ENCODE assay signal across 2 cellular contexts in the genomic region with DNA sequence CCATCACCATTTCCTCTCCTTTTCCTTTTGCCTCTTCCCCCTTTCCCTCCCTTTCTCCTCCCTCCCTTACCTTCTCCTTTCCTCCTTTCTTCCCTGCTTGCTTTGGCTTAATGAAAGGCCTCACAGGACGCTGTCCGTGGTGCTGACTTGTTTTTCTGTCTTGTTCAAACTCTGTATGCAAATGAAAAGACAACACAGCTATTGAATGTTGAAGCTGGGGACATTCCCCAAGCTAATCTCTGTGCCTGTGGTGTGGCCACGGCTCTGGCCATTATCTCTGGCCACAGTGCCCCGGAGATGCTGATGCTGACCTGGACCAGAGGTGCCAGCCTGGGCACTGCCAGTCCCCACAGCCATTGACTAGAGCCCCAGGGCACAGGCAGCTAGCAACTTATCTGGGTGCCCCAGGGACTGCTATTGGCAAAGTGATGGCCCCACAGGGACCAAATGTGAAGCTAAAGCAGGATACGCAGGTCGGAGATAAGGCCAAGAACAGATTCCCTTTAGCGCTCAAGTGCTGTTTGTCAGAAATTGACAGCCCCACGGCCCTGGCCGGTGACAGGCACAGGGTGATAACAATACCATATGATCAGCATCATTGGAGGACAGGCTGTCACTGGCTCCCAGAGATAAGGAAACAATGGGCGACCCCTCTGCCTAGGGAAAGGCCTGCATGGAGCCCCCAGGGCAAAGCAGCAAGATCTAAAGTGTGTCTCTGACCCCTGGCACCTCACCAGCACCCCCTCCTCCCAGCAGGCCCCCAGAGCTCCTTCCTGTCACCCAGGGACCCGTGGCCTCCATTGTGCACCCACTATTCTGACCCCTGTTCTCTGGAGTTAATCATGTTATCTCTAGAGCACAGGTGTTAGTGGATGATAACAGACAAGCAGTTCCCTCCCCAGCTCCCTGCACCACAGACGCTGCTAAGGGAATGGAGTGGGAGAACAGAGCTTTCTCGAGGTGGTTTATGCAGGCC.
TF ChIP-seq lines count a peak whose summit lies in the region.

No MANE protein-coding gene starts in this region.

TF ChIP-seq in K562, 482 proteins besides CTCF, POLR2A, EP300 and RAD21 (continued from another document and continues in another):
- TF ChIP-seq MYC (IDR thresholded peaks at IDR 0.05; ENCODE audit: low read depth, low read length) (no peak; the same call in 1 of the 2 replicates), MYC (CRISPR knock-in tag; IDR thresholded peaks at IDR 0.05; ENCODE audit: borderline replicate concordance, low read depth) (no peak), ZKSCAN1 (IDR thresholded peaks at IDR 0.05; ENCODE audit: low read depth, low read length) (no peak), E2F8 (IDR thresholded peaks at IDR 0.05; ENCODE audit: low read depth, partially characterized antibody) (no peak), HDAC3 (IDR thresholded peaks at IDR 0.05; ENCODE audit: borderline replicate concordance, partially characterized antibody) (peak; percentile 65), TBP (optimal IDR thresholded peaks at IDR 0.05; ENCODE audit: low read depth, low read length) (no peak), SPI1 (IDR thresholded peaks at IDR 0.05; ENCODE audit: borderline replicate concordance, low read depth, low read length) (peak; percentile 49; the same call in 1 of the 2 replicates), SMARCA4 (IDR thresholded peaks at IDR 0.05) (peak; percentile 66; the same call in 1 of the 2 replicates), KDM2B (CRISPR knock-in tag; IDR thresholded peaks at IDR 0.05) (0 out of 2 replicates have a peak, but pooled peaks have one; percentile 47), THAP12 (CRISPR knock-in tag; IDR thresholded peaks at IDR 0.05) (no peak), RBM17 (IDR thresholded peaks at IDR 0.05; ENCODE audit: borderline replicate concordance, low read depth, low read length) (no peak), ZNF324 (CRISPR knock-in tag; IDR thresholded peaks at IDR 0.05) (no peak)
- TF ChIP-seq, protein P1, sequence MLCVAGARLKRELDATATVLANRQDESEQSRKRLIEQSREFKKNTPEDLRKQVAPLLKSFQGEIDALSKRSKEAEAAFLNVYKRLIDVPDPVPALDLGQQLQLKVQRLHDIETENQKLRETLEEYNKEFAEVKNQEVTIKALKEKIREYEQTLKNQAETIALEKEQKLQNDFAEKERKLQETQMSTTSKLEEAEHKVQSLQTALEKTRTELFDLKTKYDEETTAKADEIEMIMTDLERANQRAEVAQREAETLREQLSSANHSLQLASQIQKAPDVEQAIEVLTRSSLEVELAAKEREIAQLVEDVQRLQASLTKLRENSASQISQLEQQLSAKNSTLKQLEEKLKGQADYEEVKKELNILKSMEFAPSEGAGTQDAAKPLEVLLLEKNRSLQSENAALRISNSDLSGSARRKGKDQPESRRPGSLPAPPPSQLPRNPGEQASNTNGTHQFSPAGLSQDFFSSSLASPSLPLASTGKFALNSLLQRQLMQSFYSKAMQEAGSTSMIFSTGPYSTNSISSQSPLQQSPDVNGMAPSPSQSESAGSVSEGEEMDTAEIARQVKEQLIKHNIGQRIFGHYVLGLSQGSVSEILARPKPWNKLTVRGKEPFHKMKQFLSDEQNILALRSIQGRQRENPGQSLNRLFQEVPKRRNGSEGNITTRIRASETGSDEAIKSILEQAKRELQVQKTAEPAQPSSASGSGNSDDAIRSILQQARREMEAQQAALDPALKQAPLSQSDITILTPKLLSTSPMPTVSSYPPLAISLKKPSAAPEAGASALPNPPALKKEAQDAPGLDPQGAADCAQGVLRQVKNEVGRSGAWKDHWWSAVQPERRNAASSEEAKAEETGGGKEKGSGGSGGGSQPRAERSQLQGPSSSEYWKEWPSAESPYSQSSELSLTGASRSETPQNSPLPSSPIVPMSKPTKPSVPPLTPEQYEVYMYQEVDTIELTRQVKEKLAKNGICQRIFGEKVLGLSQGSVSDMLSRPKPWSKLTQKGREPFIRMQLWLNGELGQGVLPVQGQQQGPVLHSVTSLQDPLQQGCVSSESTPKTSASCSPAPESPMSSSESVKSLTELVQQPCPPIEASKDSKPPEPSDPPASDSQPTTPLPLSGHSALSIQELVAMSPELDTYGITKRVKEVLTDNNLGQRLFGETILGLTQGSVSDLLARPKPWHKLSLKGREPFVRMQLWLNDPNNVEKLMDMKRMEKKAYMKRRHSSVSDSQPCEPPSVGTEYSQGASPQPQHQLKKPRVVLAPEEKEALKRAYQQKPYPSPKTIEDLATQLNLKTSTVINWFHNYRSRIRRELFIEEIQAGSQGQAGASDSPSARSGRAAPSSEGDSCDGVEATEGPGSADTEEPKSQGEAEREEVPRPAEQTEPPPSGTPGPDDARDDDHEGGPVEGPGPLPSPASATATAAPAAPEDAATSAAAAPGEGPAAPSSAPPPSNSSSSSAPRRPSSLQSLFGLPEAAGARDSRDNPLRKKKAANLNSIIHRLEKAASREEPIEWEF (CRISPR knock-in tag; IDR thresholded peaks at IDR 0.05): no peak

TF ChIP-seq in HepG2, 621 proteins besides CTCF, POLR2A, EP300 and RAD21 (continued from another document and continues in another):
- TF ChIP-seq PBX2 (CRISPR knock-in tag; IDR thresholded peaks at IDR 0.05): no peak
- TF ChIP-seq GLI4 (CRISPR knock-in tag; IDR thresholded peaks at IDR 0.05; ENCODE audit: borderline replicate concordance): 0 out of 2 replicates have a peak, but pooled peaks have one; percentile 50
- no peak for TF ChIP-seq SIN3B (IDR thresholded peaks at IDR 0.05; ENCODE audit: low read length)
- TF ChIP-seq SMAD3 (CRISPR knock-in tag; IDR thresholded peaks at IDR 0.05): peak; percentile 96
- TF ChIP-seq TCF7 (IDR thresholded peaks at IDR 0.05; ENCODE audit: low read depth): no peak
- TF ChIP-seq ZNF674 (CRISPR knock-in tag; IDR thresholded peaks at IDR 0.05; ENCODE audit: low read depth): no peak
- TF ChIP-seq YY1 (IDR thresholded peaks at IDR 0.05; ENCODE audit: insufficient read depth, insufficient replicate concordance, low read depth, low read length): no peak
- TF ChIP-seq RAD51 (IDR thresholded peaks at IDR 0.05; ENCODE audit: borderline replicate concordance): no peak
- TF ChIP-seq, protein P2, sequence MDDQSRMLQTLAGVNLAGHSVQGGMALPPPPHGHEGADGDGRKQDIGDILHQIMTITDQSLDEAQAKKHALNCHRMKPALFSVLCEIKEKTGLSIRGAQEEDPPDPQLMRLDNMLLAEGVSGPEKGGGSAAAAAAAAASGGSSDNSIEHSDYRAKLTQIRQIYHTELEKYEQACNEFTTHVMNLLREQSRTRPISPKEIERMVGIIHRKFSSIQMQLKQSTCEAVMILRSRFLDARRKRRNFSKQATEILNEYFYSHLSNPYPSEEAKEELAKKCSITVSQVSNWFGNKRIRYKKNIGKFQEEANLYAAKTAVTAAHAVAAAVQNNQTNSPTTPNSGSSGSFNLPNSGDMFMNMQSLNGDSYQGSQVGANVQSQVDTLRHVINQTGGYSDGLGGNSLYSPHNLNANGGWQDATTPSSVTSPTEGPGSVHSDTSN (CRISPR knock-in tag; IDR thresholded peaks at IDR 0.05; ENCODE audit: borderline replicate concordance): no peak
- peak; percentile 64; the same call in 1 of the 2 replicates for TF ChIP-seq ZGPAT (CRISPR knock-in tag; IDR thresholded peaks at IDR 0.05)
- peak; percentile 95 for TF ChIP-seq BORCS8-MEF2B (CRISPR knock-in tag; IDR thresholded peaks at IDR 0.05)
- no peak for TF ChIP-seq ATM (IDR thresholded peaks at IDR 0.05; ENCODE audit: borderline replicate concordance)
- TF ChIP-seq, protein P3, sequence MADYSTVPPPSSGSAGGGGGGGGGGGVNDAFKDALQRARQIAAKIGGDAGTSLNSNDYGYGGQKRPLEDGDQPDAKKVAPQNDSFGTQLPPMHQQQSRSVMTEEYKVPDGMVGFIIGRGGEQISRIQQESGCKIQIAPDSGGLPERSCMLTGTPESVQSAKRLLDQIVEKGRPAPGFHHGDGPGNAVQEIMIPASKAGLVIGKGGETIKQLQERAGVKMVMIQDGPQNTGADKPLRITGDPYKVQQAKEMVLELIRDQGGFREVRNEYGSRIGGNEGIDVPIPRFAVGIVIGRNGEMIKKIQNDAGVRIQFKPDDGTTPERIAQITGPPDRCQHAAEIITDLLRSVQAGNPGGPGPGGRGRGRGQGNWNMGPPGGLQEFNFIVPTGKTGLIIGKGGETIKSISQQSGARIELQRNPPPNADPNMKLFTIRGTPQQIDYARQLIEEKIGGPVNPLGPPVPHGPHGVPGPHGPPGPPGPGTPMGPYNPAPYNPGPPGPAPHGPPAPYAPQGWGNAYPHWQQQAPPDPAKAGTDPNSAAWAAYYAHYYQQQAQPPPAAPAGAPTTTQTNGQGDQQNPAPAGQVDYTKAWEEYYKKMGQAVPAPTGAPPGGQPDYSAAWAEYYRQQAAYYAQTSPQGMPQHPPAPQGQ (CRISPR knock-in tag; IDR thresholded peaks at IDR 0.05; ENCODE audit: borderline replicate concordance): no peak
- no peak for TF ChIP-seq FOXA1 (IDR thresholded peaks at IDR 0.05)
- peak; percentile 21; the same call in 1 of the 2 replicates for TF ChIP-seq FOXA1 (CRISPR knock-in tag; IDR thresholded peaks at IDR 0.05)
- TF ChIP-seq, protein P4, sequence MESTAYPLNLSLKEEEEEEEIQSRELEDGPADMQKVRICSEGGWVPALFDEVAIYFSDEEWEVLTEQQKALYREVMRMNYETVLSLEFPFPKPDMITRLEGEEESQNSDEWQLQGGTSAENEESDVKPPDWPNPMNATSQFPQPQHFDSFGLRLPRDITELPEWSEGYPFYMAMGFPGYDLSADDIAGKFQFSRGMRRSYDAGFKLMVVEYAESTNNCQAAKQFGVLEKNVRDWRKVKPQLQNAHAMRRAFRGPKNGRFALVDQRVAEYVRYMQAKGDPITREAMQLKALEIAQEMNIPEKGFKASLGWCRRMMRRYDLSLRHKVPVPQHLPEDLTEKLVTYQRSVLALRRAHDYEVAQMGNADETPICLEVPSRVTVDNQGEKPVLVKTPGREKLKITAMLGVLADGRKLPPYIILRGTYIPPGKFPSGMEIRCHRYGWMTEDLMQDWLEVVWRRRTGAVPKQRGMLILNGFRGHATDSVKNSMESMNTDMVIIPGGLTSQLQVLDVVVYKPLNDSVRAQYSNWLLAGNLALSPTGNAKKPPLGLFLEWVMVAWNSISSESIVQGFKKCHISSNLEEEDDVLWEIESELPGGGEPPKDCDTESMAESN (CRISPR knock-in tag; conservative IDR thresholded peaks at IDR 0.05): peak; percentile 69; the same call in 1 of the 2 replicates
- 0 out of 2 replicates have a peak, but pooled peaks have one; percentile 86 for TF ChIP-seq SATB2 (CRISPR knock-in tag; IDR thresholded peaks at IDR 0.05)
- TF ChIP-seq CSRNP1 (CRISPR knock-in tag; IDR thresholded peaks at IDR 0.05): no peak
- TF ChIP-seq ZNF740 (CRISPR knock-in tag; IDR thresholded peaks at IDR 0.05): no peak
- TF ChIP-seq SSRP1 (CRISPR knock-in tag; IDR thresholded peaks at IDR 0.05): no peak
- peak; percentile 64; the same call in 1 of the 2 replicates for TF ChIP-seq MEF2D (CRISPR knock-in tag; IDR thresholded peaks at IDR 0.05)
- TF ChIP-seq NBN (conservative IDR thresholded peaks at IDR 0.05): no peak
- no peak for TF ChIP-seq THYN1 (CRISPR knock-in tag; IDR thresholded peaks at IDR 0.05; ENCODE audit: borderline replicate concordance, low read depth)
- TF ChIP-seq NR2F1 (CRISPR knock-in tag; IDR thresholded peaks at IDR 0.05): peak in 1 of 2 experiments; percentile 52; a peak in 1 of 4 replicates
- TF ChIP-seq ESRRA (CRISPR knock-in tag; IDR thresholded peaks at IDR 0.05; ENCODE audit: low read depth): no peak
